8 cellular contexts compared by ENCODE assay signal in genomic region chr1:85278853-85279314, GRCh38. TPM values are rescaled to one million over a fixed set of nuclear protein-coding genes. Genes with fewer than 3 reads are reported as not detected.
DNase-seq lines count a peak whose midpoint lies in the region; ATAC-seq, FAIRE-seq and TF ChIP-seq lines count a peak whose summit lies in the region.

No MANE protein-coding gene starts in this region.

- H3K4me3 ChIP-seq in GM06990 (replicated peaks; ENCODE audit: low read depth, low read length): no peak overlapping the region
- H3K4me3 ChIP-seq in fibroblast of pulmonary artery (replicated peaks; ENCODE audit: low read depth, low read length): peak overlapping the region; percentile 40
- H3K4me3 ChIP-seq in small intestine (ENCODE audit: low read depth in 1 of 2, low read length in 2 of 2): no peak overlapping the region

- H3K4me1 ChIP-seq in small intestine (ENCODE audit: control insufficient read depth in 2 of 2, insufficient read depth in 1 of 2, low read depth in 1 of 2, low read length in 1 of 2): peaks cover under 1 to 8% of the 10 kb centered on the region in 2 donors

- FAIRE-seq in small intestine (lab: Jason Lieb, UNC): no peak

- CTCF ChIA-PET in activated CD4-positive, alpha-beta memory T cell treated with anti-CD3 and anti-CD28 coated beads, Interleukin-2, amount 10 ng/mL, durations not matched to agents 7 days and 5 days (lab: Charles Lee): interaction anchor here (12.6 kb wide), 1 partner anchor 20 kb away, joined by 202 read pairs; the partner anchor contains the start of gene C1orf52

- H3K27me3 ChIP-seq in GM06990 (replicated peaks; ENCODE audit: control insufficient read depth, insufficient read depth, low read length) (no peaks in the 10 kb centered on the region), small intestine (ENCODE audit: control insufficient read depth in 2 of 2, insufficient read depth in 2 of 2, low read length in 2 of 2) (no peaks in the 10 kb centered on the region)

- DNase-seq in GM06990 (ENCODE audit: extremely low read depth, insufficient read length) (peak; percentile 43), HK-2 (ENCODE audit: unreplicated experiment) (peak; percentile 49), fibroblast of pulmonary artery (ENCODE audit: low read depth) (peak; percentile 92), small intestine (peak; percentile 94), NCI-H82 treated with DMSO at 0.1 percent for 48 hours (lab: John Stamatoyannopoulos, UW; ENCODE audit: unreplicated experiment) (no peak), T-helper 9 cell (no peak)
- peak; percentile 51 for DNase-seq in activated CD4-positive, alpha-beta memory T cell treated with anti-CD3 and anti-CD28 coated beads, Interleukin-2, amount 10 ng/mL, durations not matched to agents 7 days and 5 days

- H3K9me3 Mint-ChIP-seq in activated CD4-positive, alpha-beta memory T cell treated with anti-CD3 and anti-CD28 coated beads, Interleukin-2, amount 10 ng/mL, durations not matched to agents 7 days and 5 days: no peaks in the 10 kb centered on the region

- 0 to 6% (median 5%) methylated on average over 2 of the region's 2 CpGs for WGBS in small intestine, 3 donors

- H3K36me3 ChIP-seq in GM06990 (ENCODE audit: control insufficient read depth, insufficient read depth, low read length): no peaks in the 10 kb centered on the region
- H3K36me3 ChIP-seq in small intestine (ENCODE audit: control insufficient read depth in 2 of 2, insufficient read depth in 2 of 2, low read length in 2 of 2): no peaks in the 10 kb centered on the region

- no peak for ATAC-seq in HG02981 (IDR thresholded peaks at IDR 0.05; ENCODE audit: unreplicated experiment)

- H3K27ac ChIP-seq in small intestine (ENCODE audit: low read depth in 1 of 2, low read length in 1 of 2): peak overlapping the region; percentile 46 to 71

- POLR2A ChIA-PET in activated CD4-positive, alpha-beta memory T cell treated with anti-CD3 and anti-CD28 coated beads, Interleukin-2, amount 10 ng/mL, durations not matched to agents 7 days and 5 days (lab: Charles Lee): no interaction called here

- peaks cover 39% of the 10 kb centered on the region for H3K4me1 Mint-ChIP-seq in activated CD4-positive, alpha-beta memory T cell treated with anti-CD3 and anti-CD28 coated beads, Interleukin-2, amount 10 ng/mL, durations not matched to agents 7 days and 5 days

- no peaks in the 10 kb centered on the region for H3K9me3 ChIP-seq in small intestine (ENCODE audit: control insufficient read depth, low read depth)

- peak overlapping the region; percentile 5 for H3K27ac Mint-ChIP-seq in activated CD4-positive, alpha-beta memory T cell treated with anti-CD3 and anti-CD28 coated beads, Interleukin-2, amount 10 ng/mL, durations not matched to agents 7 days and 5 days

- H3K27me3 Mint-ChIP-seq in activated CD4-positive, alpha-beta memory T cell treated with anti-CD3 and anti-CD28 coated beads, Interleukin-2, amount 10 ng/mL, durations not matched to agents 7 days and 5 days: peaks cover 39% of the 10 kb centered on the region

- H3K4me3 Mint-ChIP-seq in activated CD4-positive, alpha-beta memory T cell treated with anti-CD3 and anti-CD28 coated beads, Interleukin-2, amount 10 ng/mL, durations not matched to agents 7 days and 5 days: no peak overlapping the region

- H3K36me3 Mint-ChIP-seq in activated CD4-positive, alpha-beta memory T cell treated with anti-CD3 and anti-CD28 coated beads, Interleukin-2, amount 10 ng/mL, durations not matched to agents 7 days and 5 days (ENCODE audit: low read depth): peaks cover 11% of the 10 kb centered on the region

- TF ChIP-seq CTCF in GM06990 (IDR thresholded peaks at IDR 0.05; ENCODE audit: insufficient read depth, low read length, poor library complexity, severe bottlenecking) (no peak), fibroblast of pulmonary artery (IDR thresholded peaks at IDR 0.05; ENCODE audit: low read length, missing control alignments) (no peak)

RNA-seq across cellular contexts. Expression of gene BCL10, which starts 2.5 kb away (rescaled TPM):
- 10 to 100 TPM; 24.3 to 30.1 TPM for total RNA-seq in activated CD4-positive, alpha-beta memory T cell treated with anti-CD3 and anti-CD28 coated beads, Interleukin-2, amount 10 ng/mL, durations not matched to agents 7 days and 5 days
- polyA plus RNA-seq in small intestine: 10 to 100 TPM; 16.3 to 18.4 (median 17.3) TPM

RNA-seq across cellular contexts. Expression of gene C1orf52, which starts 19.4 kb away (rescaled TPM):
- 10 to 100 TPM; 21.4 to 22.6 TPM for total RNA-seq in activated CD4-positive, alpha-beta memory T cell treated with anti-CD3 and anti-CD28 coated beads, Interleukin-2, amount 10 ng/mL, durations not matched to agents 7 days and 5 days
- 10 to 100 TPM; 15.9 to 19.5 (median 17.6) TPM for polyA plus RNA-seq in small intestine

Comparison
In these comparisons a context has a peak if more than half of its experiments do, and no peak if none do; other contexts are left out.
1. DNase-seq: peak in GM06990 (single experiment), HK-2 (single experiment), activated CD4-positive, alpha-beta memory T cell treated with anti-CD3 and anti-CD28 coated beads, Interleukin-2, amount 10 ng/mL, durations not matched to agents 7 days and 5 days (single experiment), fibroblast of pulmonary artery (single experiment) and small intestine (single experiment); none in NCI-H82 treated with DMSO at 0.1 percent for 48 hours (single experiment) and T-helper 9 cell (single experiment).